Comparison of ENCODE assay signal across 12 cellular contexts in genomic region chr5:124867064-124867707, GRCh38.
A peak's percentile ranks its signal among the peaks of the same experiment; 100 is the strongest.
DNase-seq lines count a peak whose midpoint lies in the region; ATAC-seq and TF ChIP-seq lines count a peak whose summit lies in the region.
"Had no signal": no experiment of that assay in that cellular context is flagged by ENCODE, and none has a peak within 500 bp of the region (broad histone marks: within the 10 kb centered on the region; RNA-seq: fewer than 3 reads in every experiment).

No MANE protein-coding gene starts in this region.

- H3K27ac ChIP-seq in DND-41 (ENCODE audit: low read length) (peak overlapping the region; percentile 83), osteoblast (ENCODE audit: low read depth, low read length) (peak overlapping the region; percentile 46)

- H3K4me1 ChIP-seq in DND-41 (ENCODE audit: insufficient read depth, low read length) (peaks cover 55% of the 10 kb centered on the region), osteoblast (ENCODE audit: insufficient read depth, low read length) (peaks cover 17% of the 10 kb centered on the region)

- peak overlapping the region; percentile 53 for H2AFZ ChIP-seq in DND-41 (ENCODE audit: low read depth, low read length)
- H2AFZ ChIP-seq in osteoblast (ENCODE audit: low read length): peak overlapping the region; percentile 53

- H3K4me2 ChIP-seq in DND-41 (ENCODE audit: insufficient read depth, low read length) (peak overlapping the region; percentile 50), osteoblast (ENCODE audit: insufficient read depth, low read length) (peak overlapping the region; percentile 12)

- H3K36me3 ChIP-seq in DND-41 (ENCODE audit: insufficient read depth, low read length): no peaks in the 10 kb centered on the region
- no peaks in the 10 kb centered on the region for H3K36me3 ChIP-seq in osteoblast (ENCODE audit: insufficient read depth, low read length)

- H3K27me3 ChIP-seq in DND-41 (ENCODE audit: insufficient read depth, low read length, poor library complexity) (no peaks in the 10 kb centered on the region), osteoblast (ENCODE audit: insufficient read depth, low read length) (no peaks in the 10 kb centered on the region)

- H3K79me2 ChIP-seq in DND-41 (ENCODE audit: insufficient read depth, low read length) (no peaks in the 10 kb centered on the region), osteoblast (ENCODE audit: insufficient read depth, low read length) (no peaks in the 10 kb centered on the region)

- ATAC-seq in DND-41 (ENCODE audit: insufficient read depth, low read depth): peak; percentile 69

- H3K9me3 ChIP-seq in DND-41 (ENCODE audit: insufficient read depth, low read length, severe bottlenecking) (peaks cover 1% of the 10 kb centered on the region), osteoblast (ENCODE audit: low read depth, low read length) (no peaks in the 10 kb centered on the region)

- H3K9ac ChIP-seq in DND-41 (ENCODE audit: low read depth, low read length): peak overlapping the region; percentile 36

- H3K4me3 ChIP-seq in DND-41 (ENCODE audit: low read depth in 1 of 2, low read length in 2 of 2) (peak overlapping the region in 1 of 2 experiments; percentile 38; a peak in 2 of 4 replicates), osteoblast (ENCODE audit: insufficient read depth, low read length) (no peak overlapping the region)
- H3K4me3 ChIP-seq: lung, skin epidermis had no signal

- DNase-seq in DND-41 (no peak), RPMI7951 (ENCODE audit: low read depth) (peak; percentile 85), fibroblast of gingiva (ENCODE audit: low read depth) (peak; percentile 84), osteoblast (ENCODE audit: insufficient read length, low spot score, missing footprints) (no peak), NCI-H2029 treated with DMSO at 0.1 percent for 48 hours (lab: John Stamatoyannopoulos, UW) (no peak), KG1 (lab: John Stamatoyannopoulos, UW) (no peak), GM20000 (ENCODE audit: low spot score) (no peak), C1 segment of cervical spinal cord (lab: John Stamatoyannopoulos, UW) (no peak)
- DNase-seq: NCI-H1105 treated with DMSO at 0.1 percent for 48 hours; NK-92 treated with Interleukin-12 subunit alpha and Interleukin-12 subunit beta, amount 100 ng/mL, for 24 hours had no signal

- H4K20me1 ChIP-seq in DND-41 (ENCODE audit: insufficient read depth, low read length) (no peaks in the 10 kb centered on the region), osteoblast (ENCODE audit: insufficient read depth, low read length) (no peaks in the 10 kb centered on the region)

- TF ChIP-seq CTCF in DND-41 (IDR thresholded peaks at IDR 0.05; ENCODE audit: borderline replicate concordance, extremely low read depth, low read length, poor library complexity, severe bottlenecking) (no peak), osteoblast (IDR thresholded peaks at IDR 0.05; ENCODE audit: extremely low read depth, low read depth, low read length) (no peak), GM20000 (IDR thresholded peaks at IDR 0.05; ENCODE audit: extremely low read depth, missing control alignments) (no peak)

Comparison
In these comparisons a context has a peak if more than half of its experiments do, and no peak if none do; other contexts are left out.
1. DNase-seq: peak in RPMI7951 (single experiment) and fibroblast of gingiva (single experiment); none in DND-41 (single experiment), osteoblast (single experiment), NCI-H2029 treated with DMSO at 0.1 percent for 48 hours (single experiment), KG1 (single experiment), GM20000 (single experiment) and C1 segment of cervical spinal cord (0 of 14).